Comparison of ENCODE assay signal across 8 cellular contexts in the genomic region with DNA sequence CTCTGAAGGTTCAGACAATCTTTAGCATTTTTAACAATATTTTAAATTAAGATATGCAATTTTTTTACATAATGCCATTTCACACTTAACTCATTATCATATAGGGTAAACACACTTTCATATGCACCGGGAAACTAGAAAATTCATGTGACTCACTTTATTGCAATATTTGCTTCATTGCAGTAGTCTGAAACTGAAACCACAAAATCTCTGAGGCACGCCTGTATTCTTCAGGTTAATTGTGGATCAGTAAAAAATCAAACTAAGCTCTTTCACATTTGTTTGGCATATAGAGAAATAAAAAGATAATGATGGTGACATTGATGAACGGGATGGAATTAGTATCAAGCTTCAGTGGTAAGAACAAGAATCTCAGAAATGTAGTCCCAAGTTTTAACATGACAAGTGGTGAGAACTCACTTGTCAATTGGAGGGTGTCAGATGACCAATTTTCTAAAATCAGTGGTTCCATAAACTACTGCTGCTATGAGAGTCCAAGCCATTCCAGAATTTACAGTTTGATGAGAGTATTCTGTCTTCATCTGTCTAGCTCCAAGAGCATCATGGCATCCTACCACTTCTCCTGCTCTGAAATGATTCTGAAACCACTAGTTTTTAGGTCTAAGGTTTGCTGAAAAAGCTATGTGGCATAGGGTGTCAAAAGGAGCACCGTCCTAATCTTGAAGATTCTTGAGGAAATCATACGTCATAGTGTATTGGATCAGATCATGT.
DNase-seq lines count a peak whose midpoint lies in the region; ATAC-seq lines count a peak whose summit lies in the region.

No MANE protein-coding gene starts in this region.

- H3K4me1 Mint-ChIP-seq in activated naive CD4-positive, alpha-beta T cell treated with anti-CD3 and anti-CD28 coated beads, Interleukin-2, amount 50 U/mL, for 24 hours, result peaks cover 73% of the 10 kb centered on the region
- H3K4me1 Mint-ChIP-seq in activated CD8-positive, alpha-beta T cell treated with anti-CD3 and anti-CD28 coated beads, Interleukin-2, amount 10 ng/mL, durations not matched to agents 7 days and 5 days (ENCODE audit: low read depth), result peaks cover 81% of the 10 kb centered on the region
- H3K4me1 Mint-ChIP-seq in stimulated activated naive CD8-positive, alpha-beta T cell treated with anti-CD3 and anti-CD28 coated beads, Interleukin-15, Interleukin-2, amounts not matched to agents 100 ng/mL and 50 ng/mL, for 24 hours (ENCODE audit: low read depth), result peaks cover 84% of the 10 kb centered on the region

- no peak for DNase-seq in activated naive CD4-positive, alpha-beta T cell treated with Interleukin-2 at 50 U/mL for 16 hours
- no peak for DNase-seq in activated CD8-positive, alpha-beta T cell treated with anti-CD3 and anti-CD28 coated beads, Interleukin-2, amount 10 ng/mL, durations not matched to agents 7 days and 5 days
- DNase-seq in cardiac septum (ENCODE audit: low spot score) (no peak), globus pallidus (ENCODE audit: low spot score) (no peak)

- CTCF ChIA-PET in activated CD8-positive, alpha-beta T cell treated with anti-CD3 and anti-CD28 coated beads, Interleukin-2, amount 10 ng/mL, durations not matched to agents 7 days and 5 days (lab: Charles Lee), result interaction anchor here (0.6 to 1.4 kb wide), 7 partner anchors 13 to 1569 kb away, joined by 3 to 12 read pairs (median 3); no protein-coding TSS in a partner anchor

- H3K9me3 Mint-ChIP-seq in activated naive CD4-positive, alpha-beta T cell treated with anti-CD3 and anti-CD28 coated beads, Interleukin-2, amount 50 U/mL, for 24 hours, result no peaks in the 10 kb centered on the region
- H3K9me3 Mint-ChIP-seq in activated CD8-positive, alpha-beta T cell treated with anti-CD3 and anti-CD28 coated beads, Interleukin-2, amount 10 ng/mL, durations not matched to agents 7 days and 5 days (ENCODE audit: insufficient read depth), result peaks cover 7% of the 10 kb centered on the region
- no peaks in the 10 kb centered on the region for H3K9me3 Mint-ChIP-seq in stimulated activated naive CD8-positive, alpha-beta T cell treated with anti-CD3 and anti-CD28 coated beads, Interleukin-15, Interleukin-2, amounts not matched to agents 100 ng/mL and 50 ng/mL, for 24 hours

- intact Hi-C loops in cardiac septum (cut with DNase I), result loop anchor here (10.0 kb wide), 1 partner anchor 145 kb away; no protein-coding TSS in a partner anchor

- H3K27me3 Mint-ChIP-seq in activated naive CD4-positive, alpha-beta T cell treated with anti-CD3 and anti-CD28 coated beads, Interleukin-2, amount 50 U/mL, for 24 hours, result no peaks in the 10 kb centered on the region
- H3K27me3 Mint-ChIP-seq in activated CD8-positive, alpha-beta T cell treated with anti-CD3 and anti-CD28 coated beads, Interleukin-2, amount 10 ng/mL, durations not matched to agents 7 days and 5 days (ENCODE audit: low read depth), result no peaks in the 10 kb centered on the region
- no peaks in the 10 kb centered on the region for H3K27me3 Mint-ChIP-seq in stimulated activated naive CD8-positive, alpha-beta T cell treated with anti-CD3 and anti-CD28 coated beads, Interleukin-15, Interleukin-2, amounts not matched to agents 100 ng/mL and 50 ng/mL, for 24 hours

- H3K36me3 Mint-ChIP-seq in activated naive CD4-positive, alpha-beta T cell treated with anti-CD3 and anti-CD28 coated beads, Interleukin-2, amount 50 U/mL, for 24 hours, result peaks cover 5% of the 10 kb centered on the region
- peaks cover 79% of the 10 kb centered on the region for H3K36me3 Mint-ChIP-seq in activated CD8-positive, alpha-beta T cell treated with anti-CD3 and anti-CD28 coated beads, Interleukin-2, amount 10 ng/mL, durations not matched to agents 7 days and 5 days (ENCODE audit: low read depth)
- H3K36me3 Mint-ChIP-seq in stimulated activated naive CD8-positive, alpha-beta T cell treated with anti-CD3 and anti-CD28 coated beads, Interleukin-15, Interleukin-2, amounts not matched to agents 100 ng/mL and 50 ng/mL, for 24 hours (ENCODE audit: low read depth), result peaks cover 13% of the 10 kb centered on the region

- peak overlapping the region; percentile 73 for H3K4me3 Mint-ChIP-seq in activated naive CD4-positive, alpha-beta T cell treated with anti-CD3 and anti-CD28 coated beads, Interleukin-2, amount 50 U/mL, for 24 hours
- peak overlapping the region; percentile 60 for H3K4me3 Mint-ChIP-seq in activated CD8-positive, alpha-beta T cell treated with anti-CD3 and anti-CD28 coated beads, Interleukin-2, amount 10 ng/mL, durations not matched to agents 7 days and 5 days
- peak overlapping the region; percentile 74 for H3K4me3 Mint-ChIP-seq in stimulated activated naive CD8-positive, alpha-beta T cell treated with anti-CD3 and anti-CD28 coated beads, Interleukin-15, Interleukin-2, amounts not matched to agents 100 ng/mL and 50 ng/mL, for 24 hours

- peak overlapping the region; percentile 88 for H3K27ac Mint-ChIP-seq in activated naive CD4-positive, alpha-beta T cell treated with anti-CD3 and anti-CD28 coated beads, Interleukin-2, amount 50 U/mL, for 24 hours
- peak overlapping the region; percentile 79 for H3K27ac Mint-ChIP-seq in activated CD8-positive, alpha-beta T cell treated with anti-CD3 and anti-CD28 coated beads, Interleukin-2, amount 10 ng/mL, durations not matched to agents 7 days and 5 days
- H3K27ac Mint-ChIP-seq in stimulated activated naive CD8-positive, alpha-beta T cell treated with anti-CD3 and anti-CD28 coated beads, Interleukin-15, Interleukin-2, amounts not matched to agents 100 ng/mL and 50 ng/mL, for 24 hours, result peak overlapping the region; percentile 92

- POLR2A ChIA-PET in activated CD8-positive, alpha-beta T cell treated with anti-CD3 and anti-CD28 coated beads, Interleukin-2, amount 10 ng/mL, durations not matched to agents 7 days and 5 days (lab: Charles Lee), result interaction anchor here (0.7 to 3.0 kb wide), 3 partner anchors 16 to 44 kb away, joined by 3 to 24 read pairs (median 5); no protein-coding TSS in a partner anchor

- ATAC-seq in HG03139 (IDR thresholded peaks at IDR 0.05; ENCODE audit: unreplicated experiment) (peak; percentile 41), esophagus mucosa (no peak)
- peak; percentile 71 for ATAC-seq in activated CD8-positive, alpha-beta T cell treated with anti-CD3 and anti-CD28 coated beads, Interleukin-2, amount 10 ng/mL, durations not matched to agents 7 days and 5 days
